8 cellular contexts compared by ENCODE assay signal in genomic region chr16:20300312-20301097, GRCh38. TPM values are rescaled to one million over a fixed set of nuclear protein-coding genes. Genes with fewer than 3 reads are reported as not detected.
DNase-seq lines count a peak whose midpoint lies in the region; ATAC-seq and TF ChIP-seq lines count a peak whose summit lies in the region.

No MANE protein-coding gene starts in this region.

- ATAC-seq in GM21737 (IDR thresholded peaks at IDR 0.05; ENCODE audit: unreplicated experiment) (peak; percentile 71), mucosa of descending colon (peak; percentile 92), GM19328 (IDR thresholded peaks at IDR 0.05; ENCODE audit: unreplicated experiment) (no peak)

- no peaks in the 10 kb centered on the region for H3K36me3 Mint-ChIP-seq in endodermal cell (ENCODE audit: low read depth)

- no peak overlapping the region for H3K27ac Mint-ChIP-seq in endodermal cell

- H3K27me3 ChIP-seq in endodermal cell (ENCODE audit: control insufficient read depth, insufficient read depth, low read length, poor library complexity, severe bottlenecking) (no peaks in the 10 kb centered on the region), uterus (no peaks in the 10 kb centered on the region)

- H3K36me3 ChIP-seq in endodermal cell (ENCODE audit: control insufficient read depth, insufficient read depth, low read length): no peaks in the 10 kb centered on the region
- no peaks in the 10 kb centered on the region for H3K36me3 ChIP-seq in mucosa of descending colon (ENCODE audit: low read depth)
- no peaks in the 10 kb centered on the region for H3K36me3 ChIP-seq in uterus

- H3K27ac ChIP-seq in endodermal cell (ENCODE audit: low read depth, low read length): no peak overlapping the region
- no peak overlapping the region for H3K27ac ChIP-seq in uterus

- TF ChIP-seq POLR2A in uterus (IDR thresholded peaks at IDR 0.05): no peak

- no peaks in the 10 kb centered on the region for H3K4me1 ChIP-seq in endodermal cell (ENCODE audit: control insufficient read depth, insufficient read depth, low read length)
- H3K4me1 ChIP-seq in mucosa of descending colon (ENCODE audit: low read depth): no peaks in the 10 kb centered on the region
- H3K4me1 ChIP-seq in uterus: no peaks in the 10 kb centered on the region

- TF ChIP-seq CTCF in endodermal cell (conservative IDR thresholded peaks at IDR 0.05) (peak; percentile 90), mucosa of descending colon (IDR thresholded peaks at IDR 0.05) (peak; percentile 45), uterus (IDR thresholded peaks at IDR 0.05) (peak; percentile 43 to 57 (median 52))

- H3K4me3 ChIP-seq in endodermal cell (ENCODE audit: low read length) (no peak overlapping the region), mucosa of descending colon (no peak overlapping the region), uterus (no peak overlapping the region)

- WGBS in endodermal cell (ENCODE audit: insufficient coverage in 1 of 2, insufficient read length in 1 of 2), 2 experiments: 37 to 44% methylated on average over 6 to 16 of the region's 16 CpGs

- DNase-seq in DMS79 (lab: John Stamatoyannopoulos, UW) (peak; percentile 19), NCI-H187 (lab: John Stamatoyannopoulos, UW) (peak; percentile 3 to 11), T-helper 9 cell (peak; percentile 1), endodermal cell (peak; percentile 89), mucosa of descending colon (peak in 2 of 3 donors; percentile 51 to 52), uterus (peak in 1 of 2 donors; percentile 16)

- intact Hi-C loops in mucosa of descending colon (cut with DNase I, micrococcal nuclease): loop anchor here (2.0 to 10.0 kb wide), 2 partner anchors 386 to 394 kb away; no protein-coding TSS in a partner anchor
- intact Hi-C loops in uterus (cut with DNase I; ENCODE audit: low total_unique reads): no loop called here

- H3K9ac ChIP-seq in endodermal cell (ENCODE audit: extremely low read depth, low read length, poor library complexity, severe bottlenecking): no peak overlapping the region

- no peak overlapping the region for H3K4me3 Mint-ChIP-seq in endodermal cell

- peaks cover 3% of the 10 kb centered on the region for H3K27me3 Mint-ChIP-seq in endodermal cell (ENCODE audit: insufficient read depth)

- H3K9me3 ChIP-seq in endodermal cell (ENCODE audit: control insufficient read depth, low read length) (no peaks in the 10 kb centered on the region), mucosa of descending colon (no peaks in the 10 kb centered on the region), uterus (no peaks in the 10 kb centered on the region)

- H3K4me1 Mint-ChIP-seq in endodermal cell: no peaks in the 10 kb centered on the region

- H3K9me3 Mint-ChIP-seq in endodermal cell: no peaks in the 10 kb centered on the region

RNA-seq across cellular contexts. Expression of gene GP2, which starts 26.8 kb away (rescaled TPM):
- total RNA-seq in endodermal cell: not detected
- not detected for polyA plus RNA-seq in endodermal cell (2013, experiment 1 of 2)
- polyA plus RNA-seq in endodermal cell (2013, experiment 2 of 2): not detected
- total RNA-seq in mucosa of descending colon: 1 to 10 TPM in 2 of 3 donors, under 1 TPM in 1; 0.85 to 6.2 (median 2.5) TPM
- total RNA-seq in uterus: not detected

RNA-seq across cellular contexts. Expression of gene UMOD, which starts 52.0 kb away (rescaled TPM):
- total RNA-seq in endodermal cell (not detected), mucosa of descending colon (not detected), uterus (not detected)
- not detected for polyA plus RNA-seq in endodermal cell (2013, experiment 1 of 2)
- not detected for polyA plus RNA-seq in endodermal cell (2013, experiment 2 of 2)
